In the genomic region with DNA sequence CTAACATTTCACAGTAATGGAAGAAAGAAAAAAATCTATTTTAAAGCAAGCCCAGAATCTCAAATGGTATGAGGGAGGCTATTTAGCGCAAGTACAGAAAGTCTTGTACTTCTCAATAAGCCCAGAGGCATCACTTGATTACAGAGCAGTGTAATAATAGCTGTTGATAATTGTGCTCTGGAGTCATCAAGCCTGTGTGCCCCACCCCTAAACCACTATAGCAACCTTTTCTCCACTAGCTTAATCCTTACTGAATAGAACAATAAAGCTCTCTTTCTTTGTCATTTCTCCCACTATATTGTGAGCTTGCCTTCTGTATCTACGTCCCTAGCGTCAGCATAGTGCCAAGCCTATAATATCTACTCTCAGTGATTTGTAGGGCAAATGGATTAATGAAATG, we compare ENCODE assay signal across 22 cellular contexts. TPM values are rescaled to one million over a fixed set of nuclear protein-coding genes. Genes with fewer than 3 reads are reported as not detected.
A peak's percentile ranks its signal among the peaks of the same experiment; 100 is the strongest.
DNase-seq lines count a peak whose midpoint lies in the region; TF ChIP-seq lines count a peak whose summit lies in the region.
"Had no signal": no experiment of that assay in that cellular context is flagged by ENCODE, and none has a peak within 500 bp of the region (broad histone marks: within the 10 kb centered on the region; RNA-seq: fewer than 3 reads in every experiment).

No MANE protein-coding gene starts in this region.

- intact Hi-C loops in thyroid gland (cut with DNase I), result no loop called here

- TF ChIP-seq CTCF in neural cell (IDR thresholded peaks at IDR 0.05; ENCODE audit: poor library complexity, severe bottlenecking) (no peak), thyroid gland (IDR thresholded peaks at IDR 0.05) (no peak)

- no peaks in the 10 kb centered on the region for H3K4me1 ChIP-seq in thyroid gland
- H3K4me1 ChIP-seq: BLaER1 treated with 17β-estradiol and CSF1 and Interleukin-3, amounts not matched to agents 10 nM and 100 nM; Peyer's patch had no signal

- H3K4me3 ChIP-seq in neural cell (ENCODE audit: low read length) (no peak overlapping the region), thyroid gland (replicated peaks in 1 of 3) (no peak overlapping the region)
- H3K4me3 ChIP-seq: BLaER1 treated with 17β-estradiol and CSF1 and Interleukin-3, amounts not matched to agents 10 nM and 100 nM; Peyer's patch; SJCRH30 had no signal

- H3K27me3 ChIP-seq in neural cell (ENCODE audit: insufficient read depth, low read depth, low read length), result no peaks in the 10 kb centered on the region
- H3K27me3 ChIP-seq in thyroid gland, result no peaks in the 10 kb centered on the region
- H3K27me3 ChIP-seq: BLaER1 treated with 17β-estradiol and CSF1 and Interleukin-3, amounts not matched to agents 10 nM and 100 nM; Peyer's patch; SJCRH30 had no signal

- no peaks in the 10 kb centered on the region for H3K36me3 ChIP-seq in neural cell (ENCODE audit: insufficient read depth, low read length)
- no peaks in the 10 kb centered on the region for H3K36me3 ChIP-seq in thyroid gland
- H3K36me3 ChIP-seq: BLaER1 treated with 17β-estradiol and CSF1 and Interleukin-3, amounts not matched to agents 10 nM and 100 nM; Peyer's patch; SJCRH30 had no signal

- H3K27ac ChIP-seq in neural cell (ENCODE audit: low read length) (no peak overlapping the region), thyroid gland (no peak overlapping the region)
- H3K27ac ChIP-seq: BLaER1 treated with 17β-estradiol and CSF1 and Interleukin-3, amounts not matched to agents 10 nM and 100 nM; HL-60; Peyer's patch; SJCRH30 had no signal

- 59 to 62% methylated on average over 3 of the region's 3 CpGs for WGBS in thyroid gland, 2 donors

- no peak for TF ChIP-seq POLR2A in thyroid gland (IDR thresholded peaks at IDR 0.05)

- TF ChIP-seq RAD21 in neural cell (conservative IDR thresholded peaks at IDR 0.05), result no peak

- TF ChIP-seq EP300 in neural cell (conservative IDR thresholded peaks at IDR 0.05; ENCODE audit: poor library complexity, severe bottlenecking), result no peak

- no peaks in the 10 kb centered on the region for H3K79me2 ChIP-seq in neural cell (replicated peaks; ENCODE audit: insufficient read depth, low read length)

- no peak overlapping the region for H3K4me2 ChIP-seq in neural cell (ENCODE audit: low read length)
- H3K4me2 ChIP-seq: BLaER1 treated with 17β-estradiol and CSF1 and Interleukin-3, amounts not matched to agents 10 nM and 100 nM had no signal

- no peaks in the 10 kb centered on the region for H3F3A ChIP-seq in neural cell (ENCODE audit: insufficient read depth, low read length, poor library complexity, severe bottlenecking)

- H2AFZ ChIP-seq in neural cell (ENCODE audit: low read depth, low read length), result peak overlapping the region; percentile 51

- no peaks in the 10 kb centered on the region for H4K20me1 ChIP-seq in neural cell (ENCODE audit: insufficient read depth)
- H4K20me1 ChIP-seq: BLaER1 treated with 17β-estradiol and CSF1 and Interleukin-3, amounts not matched to agents 10 nM and 100 nM had no signal

- H3K9ac ChIP-seq in neural cell (ENCODE audit: low read length), result no peak overlapping the region
- H3K9ac ChIP-seq: BLaER1 treated with 17β-estradiol and CSF1 and Interleukin-3, amounts not matched to agents 10 nM and 100 nM had no signal

- peak; percentile 32 for DNase-seq in NCI-H146 (lab: John Stamatoyannopoulos, UW)
- DNase-seq in NCI-H146 treated with DMSO at 0.1 percent for 48 hours (lab: John Stamatoyannopoulos, UW; ENCODE audit: unreplicated experiment), result no peak
- DNase-seq in NCI-H1417 treated with DMSO at 0.1 percent for 48 hours (lab: John Stamatoyannopoulos, UW), result peak; percentile 48
- peak; percentile 81 for DNase-seq in NCI-H2227 treated with DMSO at 0.1 percent for 48 hours (lab: John Stamatoyannopoulos, UW)
- no peak for DNase-seq in NCI-H82 (lab: John Stamatoyannopoulos, UW)
- DNase-seq in iPS-NIHi7 (ENCODE audit: extremely low spot score), result no peak
- DNase-seq in thyroid gland, result no peak
- DNase-seq: 8988T; CD4-positive, alpha-beta memory T cell; DND-41; H7; KG1; NCI-H1092 treated with DMSO at 0.1 percent for 48 hours; NCI-H187 treated with DMSO at 0.1 percent for 48 hours; NCI-H2171 treated with DMSO at 0.1 percent for 48 hours; NCI-H774; Peyer's patch; SJCRH30 had no signal

- H3K9me3 ChIP-seq in neural cell (ENCODE audit: low read length) (no peaks in the 10 kb centered on the region), thyroid gland (no peaks in the 10 kb centered on the region)
- H3K9me3 ChIP-seq: BLaER1 treated with 17β-estradiol and CSF1 and Interleukin-3, amounts not matched to agents 10 nM and 100 nM; Peyer's patch; SJCRH30 had no signal

- no peaks in the 10 kb centered on the region for H3K9me2 ChIP-seq in neural cell (ENCODE audit: insufficient read depth, low read length)

TF ChIP-seq in neural cell, 6 proteins besides CTCF, POLR2A, EP300 and RAD21:
- no peak for TF ChIP-seq POLR2AphosphoS5 (IDR thresholded peaks at IDR 0.05)
- TF ChIP-seq TAF1 (IDR thresholded peaks at IDR 0.05; ENCODE audit: low read depth), result no peak
- no peak for TF ChIP-seq MXI1 (conservative IDR thresholded peaks at IDR 0.05; ENCODE audit: poor library complexity, severe bottlenecking)
- no peak for TF ChIP-seq SMC3 (conservative IDR thresholded peaks at IDR 0.05; ENCODE audit: poor library complexity)
- TF ChIP-seq, protein P1, sequence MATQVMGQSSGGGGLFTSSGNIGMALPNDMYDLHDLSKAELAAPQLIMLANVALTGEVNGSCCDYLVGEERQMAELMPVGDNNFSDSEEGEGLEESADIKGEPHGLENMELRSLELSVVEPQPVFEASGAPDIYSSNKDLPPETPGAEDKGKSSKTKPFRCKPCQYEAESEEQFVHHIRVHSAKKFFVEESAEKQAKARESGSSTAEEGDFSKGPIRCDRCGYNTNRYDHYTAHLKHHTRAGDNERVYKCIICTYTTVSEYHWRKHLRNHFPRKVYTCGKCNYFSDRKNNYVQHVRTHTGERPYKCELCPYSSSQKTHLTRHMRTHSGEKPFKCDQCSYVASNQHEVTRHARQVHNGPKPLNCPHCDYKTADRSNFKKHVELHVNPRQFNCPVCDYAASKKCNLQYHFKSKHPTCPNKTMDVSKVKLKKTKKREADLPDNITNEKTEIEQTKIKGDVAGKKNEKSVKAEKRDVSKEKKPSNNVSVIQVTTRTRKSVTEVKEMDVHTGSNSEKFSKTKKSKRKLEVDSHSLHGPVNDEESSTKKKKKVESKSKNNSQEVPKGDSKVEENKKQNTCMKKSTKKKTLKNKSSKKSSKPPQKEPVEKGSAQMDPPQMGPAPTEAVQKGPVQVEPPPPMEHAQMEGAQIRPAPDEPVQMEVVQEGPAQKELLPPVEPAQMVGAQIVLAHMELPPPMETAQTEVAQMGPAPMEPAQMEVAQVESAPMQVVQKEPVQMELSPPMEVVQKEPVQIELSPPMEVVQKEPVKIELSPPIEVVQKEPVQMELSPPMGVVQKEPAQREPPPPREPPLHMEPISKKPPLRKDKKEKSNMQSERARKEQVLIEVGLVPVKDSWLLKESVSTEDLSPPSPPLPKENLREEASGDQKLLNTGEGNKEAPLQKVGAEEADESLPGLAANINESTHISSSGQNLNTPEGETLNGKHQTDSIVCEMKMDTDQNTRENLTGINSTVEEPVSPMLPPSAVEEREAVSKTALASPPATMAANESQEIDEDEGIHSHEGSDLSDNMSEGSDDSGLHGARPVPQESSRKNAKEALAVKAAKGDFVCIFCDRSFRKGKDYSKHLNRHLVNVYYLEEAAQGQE (IDR thresholded peaks at IDR 0.05; ENCODE audit: borderline replicate concordance), result no peak
- no peak for TF ChIP-seq EZH2 (IDR thresholded peaks at IDR 0.05; ENCODE audit: borderline replicate concordance, insufficient read depth, low read length, poor library complexity, severe bottlenecking)

RNA-seq across cellular contexts. Expression of a gene that starts 56.6 kb away (rescaled TPM):
- 0.19 and 0.26 TPM in 2 replicates for polyA plus RNA-seq in neural cell
- 1.2 and 1.7 TPM in 2 replicates for polyA minus RNA-seq in neural cell
- total RNA-seq in thyroid gland, result 10 to 100 TPM; 32.0 to 54.6 (median 46.2) TPM
- total RNA-seq: CD4-positive, alpha-beta memory T cell; OCI-LY7 had no signal
- polyA plus RNA-seq: CD4-positive, alpha-beta memory T cell had no signal

Comparison
In these comparisons a context has a peak if more than half of its experiments do, and no peak if none do; other contexts are left out.
1. DNase-seq: peak in NCI-H146 (single experiment), NCI-H1417 treated with DMSO at 0.1 percent for 48 hours (single experiment) and NCI-H2227 treated with DMSO at 0.1 percent for 48 hours (single experiment); none in NCI-H146 treated with DMSO at 0.1 percent for 48 hours (single experiment), NCI-H82 (single experiment), iPS-NIHi7 (single experiment) and thyroid gland (0 of 2).